8 cellular contexts compared by ENCODE assay signal in the genomic region with DNA sequence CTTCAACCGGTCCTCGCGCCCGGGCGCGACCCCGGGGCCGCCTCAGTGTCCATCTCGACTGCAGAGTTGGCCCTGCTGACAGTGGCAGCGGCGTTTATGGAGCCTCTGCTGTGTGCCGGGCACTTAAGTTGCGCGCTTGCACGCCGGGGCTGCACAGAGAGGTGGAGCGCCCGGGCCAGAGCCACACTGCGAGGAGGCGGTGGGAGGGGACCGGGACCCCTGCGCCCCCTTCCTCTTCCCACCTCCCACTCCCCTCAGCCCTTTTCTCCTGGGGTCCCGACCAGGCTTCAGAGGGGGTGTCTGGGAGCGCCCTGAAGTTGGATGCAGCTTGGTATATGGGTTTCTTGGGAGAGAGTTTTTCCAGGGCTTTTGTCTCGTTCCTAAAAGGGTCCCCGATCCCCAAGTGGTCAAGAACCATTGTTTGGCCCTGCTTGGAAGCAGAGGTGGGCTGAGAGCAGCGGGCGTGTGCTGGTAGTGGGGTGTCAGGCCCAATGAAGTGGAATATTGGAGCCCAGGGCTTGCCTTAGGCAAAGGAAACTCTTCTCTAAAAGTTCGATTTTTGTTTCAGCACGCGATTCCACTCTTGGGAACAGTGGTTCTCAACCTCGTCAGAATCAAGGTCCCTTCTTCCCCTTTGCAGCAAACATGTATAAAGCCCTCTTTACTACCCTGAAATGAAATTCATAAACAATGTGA. TPM values are rescaled to one million over a fixed set of nuclear protein-coding genes. Genes with fewer than 3 reads are reported as not detected.
A peak's percentile ranks its signal among the peaks of the same experiment; 100 is the strongest.
DNase-seq lines count a peak whose midpoint lies in the region; ATAC-seq lines count a peak whose summit lies in the region.

No MANE protein-coding gene starts in this region.

- no peaks in the 10 kb centered on the region for H3K36me3 Mint-ChIP-seq in stimulated activated memory B cell treated with anti-CD40 and anti-IgM and Interleukin-4, amounts not matched to agents 10 μg/mL and 1 μg/mL and 100 μg/mL, for 72 hours

- peak overlapping the region; percentile 94 for H3K27ac Mint-ChIP-seq in stimulated activated memory B cell treated with anti-CD40 and anti-IgM and Interleukin-4, amounts not matched to agents 10 μg/mL and 1 μg/mL and 100 μg/mL, for 72 hours

- peaks cover 3% of the 10 kb centered on the region for H3K27me3 ChIP-seq in adipocyte (replicated peaks; ENCODE audit: control insufficient read depth, insufficient read depth, low read length)

- peak overlapping the region; percentile 81 for H3K4me3 Mint-ChIP-seq in stimulated activated memory B cell treated with anti-CD40 and anti-IgM and Interleukin-4, amounts not matched to agents 10 μg/mL and 1 μg/mL and 100 μg/mL, for 72 hours

- ATAC-seq in GM18511 (IDR thresholded peaks at IDR 0.05; ENCODE audit: unreplicated experiment) (peak; percentile 40), HG03442 (IDR thresholded peaks at IDR 0.05; ENCODE audit: unreplicated experiment) (peak; percentile 22)
- peak; percentile 68 for ATAC-seq in stimulated activated memory B cell treated with anti-CD40 and anti-IgM and Interleukin-4, amounts not matched to agents 10 μg/mL and 1 μg/mL and 100 μg/mL, for 72 hours

- H3K36me3 ChIP-seq in adipocyte (ENCODE audit: control insufficient read depth, insufficient read depth, low read length, severe bottlenecking): no peaks in the 10 kb centered on the region

- H3K27me3 Mint-ChIP-seq in stimulated activated memory B cell treated with anti-CD40 and anti-IgM and Interleukin-4, amounts not matched to agents 10 μg/mL and 1 μg/mL and 100 μg/mL, for 72 hours: no peaks in the 10 kb centered on the region

- peak overlapping the region; percentile 93 for H3K9ac ChIP-seq in adipocyte (ENCODE audit: low read length)

- H3K4me3 ChIP-seq in adipocyte (ENCODE audit: low read length): peak overlapping the region; percentile 91

- peaks cover 6% of the 10 kb centered on the region for H3K4me1 ChIP-seq in adipocyte (ENCODE audit: control insufficient read depth, insufficient read depth, low read length)

- peak; percentile 44 for DNase-seq in ACHN
- DNase-seq in adipocyte (ENCODE audit: low read depth): peak; percentile 13
- DNase-seq in iris pigment epithelial cell (ENCODE audit: low read depth): peak; percentile 9
- no peak for DNase-seq in mesenteric fat pad (ENCODE audit: low spot score)
- no peak for DNase-seq in NCI-H128 (lab: John Stamatoyannopoulos, UW; ENCODE audit: unreplicated experiment)

- no peaks in the 10 kb centered on the region for H3K9me3 Mint-ChIP-seq in stimulated activated memory B cell treated with anti-CD40 and anti-IgM and Interleukin-4, amounts not matched to agents 10 μg/mL and 1 μg/mL and 100 μg/mL, for 72 hours

- H3K4me1 Mint-ChIP-seq in stimulated activated memory B cell treated with anti-CD40 and anti-IgM and Interleukin-4, amounts not matched to agents 10 μg/mL and 1 μg/mL and 100 μg/mL, for 72 hours: peaks cover 20% of the 10 kb centered on the region

- in situ Hi-C loops in ACHN (cut with HindIII; ENCODE audit: low pct_ligation_motif_present, low pct_unique_long_range_greater_than_20kb, low sequenced_read_pairs): no loop called here

- H3K9me3 ChIP-seq in adipocyte (ENCODE audit: control insufficient read depth, low read length): no peaks in the 10 kb centered on the region

RNA-seq across cellular contexts. Expression of a gene that starts 0.6 kb away (rescaled TPM):
- total RNA-seq in mesenteric fat pad: 53.8 TPM

Comparison
In these comparisons a context has a peak if more than half of its experiments do, and no peak if none do; other contexts are left out.
1. DNase-seq: peak in ACHN (single experiment), adipocyte (single experiment) and iris pigment epithelial cell (single experiment); none in mesenteric fat pad (single experiment) and NCI-H128 (single experiment).
2. Peak in every context shown above with its lines, with median percentiles within 50 percentile points of each other: ATAC-seq.